Comparison of ENCODE assay signal across 25 cellular contexts in the genomic region with DNA sequence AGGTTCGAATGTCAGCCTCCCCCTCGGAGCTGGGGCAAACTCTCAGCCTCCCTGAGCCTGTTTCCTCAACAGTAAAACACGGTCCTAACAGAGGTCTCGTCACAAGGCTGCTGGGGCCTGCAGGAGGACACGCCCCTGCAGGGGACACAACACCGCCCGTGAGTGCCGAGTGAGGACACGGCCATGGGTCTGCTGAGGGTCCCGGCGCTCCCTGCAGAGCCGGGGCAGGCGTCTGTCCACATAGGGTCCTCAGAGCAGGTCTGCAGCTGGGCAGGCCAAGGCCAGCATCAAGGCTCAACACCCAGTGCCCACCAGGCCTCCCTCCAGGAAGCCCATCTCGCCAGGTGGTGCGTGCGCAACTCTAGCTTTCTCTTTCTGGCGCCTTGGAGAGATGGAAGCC.
"Had no signal": no experiment of that assay in that cellular context is flagged by ENCODE, and none has a peak within 500 bp of the region (broad histone marks: within the 10 kb centered on the region; RNA-seq: fewer than 3 reads in every experiment).

No MANE protein-coding gene starts in this region.

- H3K27me3 ChIP-seq: dorsolateral prefrontal cortex, esophagus squamous epithelium, heart right ventricle, left lung had no signal

- H3K9me3 ChIP-seq: esophagus squamous epithelium, gastrocnemius medialis, lower lobe of right lung, mucosa of descending colon had no signal

- H3K36me3 ChIP-seq: esophagus squamous epithelium, gastrocnemius medialis, heart right ventricle, left lung, lower lobe of right lung had no signal

- FAIRE-seq: colon, endothelial cell of umbilical vein, islet of Langerhans, keratinocyte had no signal

- H3K4me3 Mint-ChIP-seq: mesothelial cell of epicardium had no signal

- H3K4me1 ChIP-seq: gastrocnemius medialis had no signal

- DNase-seq: dermis blood vessel endothelial cell; dorsolateral prefrontal cortex; effector CD4-positive, alpha-beta T cell; effector memory CD4-positive, alpha-beta T cell; esophagus squamous epithelium; foreskin fibroblast; foreskin melanocyte; gastrocnemius medialis; glutamatergic neuron; head of caudate nucleus; heart right ventricle; hippocampal formation; left cardiac atrium; left lung; left ventricle myocardium superior; lower lobe of right lung; mesenchymal stem cell; mucosa of descending colon had no signal

- H3K27ac ChIP-seq: coronary artery, dorsolateral prefrontal cortex, esophagus squamous epithelium, gastrocnemius medialis, heart right ventricle, left lung, lower lobe of right lung had no signal

- H3K4me3 ChIP-seq: coronary artery, dorsolateral prefrontal cortex, esophagus squamous epithelium, gastrocnemius medialis, heart right ventricle, left lung, lower lobe of right lung, mucosa of descending colon had no signal

- ATAC-seq: esophagus mucosa, gastrocnemius medialis, left cardiac atrium, left lung, left ventricle myocardium superior, lower lobe of right lung, mucosa of descending colon had no signal
